ENCODE assay signal across 8 cellular contexts in the genomic region with DNA sequence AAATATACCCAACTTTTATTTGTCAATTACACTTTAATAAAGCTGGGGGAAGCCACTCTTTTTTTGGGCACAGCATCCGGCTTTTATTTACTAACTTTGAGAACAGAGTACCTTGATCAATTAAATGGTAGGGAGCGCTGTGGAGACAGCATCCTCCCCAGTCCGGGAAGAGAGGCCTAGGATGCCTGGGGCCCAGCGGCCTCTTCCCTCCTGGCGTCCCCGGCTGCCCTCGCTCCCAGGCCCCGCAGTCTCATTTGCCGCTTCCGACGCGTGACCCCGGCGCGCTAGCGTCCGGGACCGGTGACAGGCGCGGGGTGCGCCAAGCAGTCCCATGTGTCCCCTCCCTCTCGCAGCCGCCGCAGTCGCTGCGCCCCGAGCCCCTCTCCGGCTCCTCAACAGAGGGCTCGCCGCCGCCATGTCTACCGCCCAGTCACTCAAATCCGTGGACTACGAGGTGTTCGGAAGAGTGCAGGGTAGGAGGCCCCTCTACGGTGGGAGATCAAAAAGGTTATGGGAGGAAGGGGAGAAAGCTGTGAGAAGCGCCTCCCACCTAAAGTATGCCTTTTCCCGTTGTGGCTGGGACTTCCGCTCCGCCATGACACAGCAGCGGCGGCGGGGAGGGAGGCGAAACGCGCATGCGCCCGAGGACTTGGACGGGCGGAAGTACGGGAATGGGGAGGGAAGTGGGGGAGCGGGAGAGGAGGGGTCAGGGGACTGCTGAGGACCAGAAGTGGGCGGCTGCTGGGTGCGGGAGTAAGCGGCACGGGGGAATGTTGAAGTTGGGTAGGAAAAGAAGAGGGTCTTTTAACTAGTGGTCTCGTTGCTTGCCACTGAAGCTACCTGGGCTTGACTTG. TPM values are rescaled to one million over a fixed set of nuclear protein-coding genes. Genes with fewer than 3 reads are reported as not detected.
DNase-seq lines count a peak whose midpoint lies in the region; ATAC-seq and TF ChIP-seq lines count a peak whose summit lies in the region.

TSS of gene ACYP2 (plus strand) at position 332 of the 854 bp plus-strand sequence.

- no peaks in the 10 kb centered on the region for H3K27me3 Mint-ChIP-seq in activated B cell treated with CpG ODN at 0.5 μM for 24 hours

- intact Hi-C loops in activated B cell treated with CpG ODN at 0.5 μM for 24 hours (cut with micrococcal nuclease), result loop anchor here (1.0 to 10.0 kb wide), 12 partner anchors 12 to 1579 kb away; partner anchors contain the start of genes ASB3, CFAP36, CHAC2 and EML6

- H3K9me3 Mint-ChIP-seq in activated B cell treated with CpG ODN at 0.5 μM for 24 hours, result peaks cover 5% of the 10 kb centered on the region

- peaks cover 26% of the 10 kb centered on the region for H3K4me1 Mint-ChIP-seq in activated B cell treated with CpG ODN at 0.5 μM for 24 hours

- peak within 1 kb of the TSS; percentile 99 for H3K27ac ChIP-seq in caudate nucleus (ENCODE audit: low read depth, low read length)

- POLR2A ChIA-PET in activated B cell treated with CpG ODN at 0.5 μM for 24 hours (lab: Charles Lee), result interaction anchor here (0.5 to 3.2 kb wide), 16 partner anchors 9 to 1403 kb away, joined by 3 to 25 read pairs (median 4); partner anchors contain the start of genes ASB3, CHAC2, ERLEC1 and PSME4

- CTCF ChIA-PET in activated B cell treated with CpG ODN at 0.5 μM for 24 hours (lab: Charles Lee), result interaction anchor here (0.9 to 2.1 kb wide), 4 partner anchors 8 to 589 kb away, joined by 3 to 17 read pairs (median 4); no protein-coding TSS in a partner anchor

- peaks cover 30% of the 10 kb centered on the region for H3K36me3 Mint-ChIP-seq in activated B cell treated with CpG ODN at 0.5 μM for 24 hours (ENCODE audit: low read depth)

- TF ChIP-seq CTCF in activated B cell treated with CpG ODN at 0.5 μM for 24 hours (IDR thresholded peaks at IDR 0.05), result no peak

- DNase-seq in AG20443 (ENCODE audit: low spot score), result peak; percentile 98
- peak; percentile 87 for DNase-seq in NCI-H345 treated with DMSO at 0.1 percent for 48 hours (lab: John Stamatoyannopoulos, UW; ENCODE audit: unreplicated experiment)
- peak; percentile 89 for DNase-seq in activated B cell treated with CpG ODN at 0.5 μM for 24 hours
- DNase-seq in caudate nucleus (lab: John Stamatoyannopoulos, UW), result peak; percentile 36 to 97 (median 93)
- peak; percentile 95 for DNase-seq in iris pigment epithelial cell (ENCODE audit: low read depth)
- DNase-seq in stimulated activated CD4-positive, alpha-beta T cell treated with anti-CD3 and anti-CD28 coated beads, Interleukin-12 subunit alpha, Interleukin-12 subunit beta, amount 100 ng/mL, for 24 hours (ENCODE audit: low read depth in 2 of 2), result peak; percentile 88 to 93

- peak; percentile 85 for ATAC-seq in GM19035 (IDR thresholded peaks at IDR 0.05; ENCODE audit: unreplicated experiment)
- ATAC-seq in HG03342 (IDR thresholded peaks at IDR 0.05; ENCODE audit: unreplicated experiment), result peak; percentile 86
- ATAC-seq in activated B cell treated with CpG ODN at 0.5 μM for 24 hours (ENCODE audit: low read depth), result peak; percentile 84

- peak within 1 kb of the TSS; percentile 97 for H3K4me3 Mint-ChIP-seq in activated B cell treated with CpG ODN at 0.5 μM for 24 hours

- H3K27ac Mint-ChIP-seq in activated B cell treated with CpG ODN at 0.5 μM for 24 hours, result peak within 1 kb of the TSS; percentile 100

RNA-seq across cellular contexts. Expression of gene ACYP2, which starts in this region (rescaled TPM):
- 14.9 and 15.9 TPM in 2 replicates for total RNA-seq in activated B cell treated with CpG ODN at 0.5 μM for 24 hours

Comparison
In these comparisons a context has a peak if more than half of its experiments do, and no peak if none do; other contexts are left out.
1. Peak in every context shown above with its lines: DNase-seq, ATAC-seq and H3K27ac ChIP-seq.